7 cellular contexts compared by ENCODE assay signal in genomic region chr1:21289700-21290545, GRCh38. TPM values are rescaled to one million over a fixed set of nuclear protein-coding genes. Genes with fewer than 3 reads are reported as not detected.
DNase-seq lines count a peak whose midpoint lies in the region; ATAC-seq, FAIRE-seq and TF ChIP-seq lines count a peak whose summit lies in the region.

Gene ECE1, minus strand, starts transcription at chr1:21290463. Its CDS starts 49 bp downstream, at chr1:21290414.

- intact Hi-C loops in left ventricle myocardium inferior (cut with micrococcal nuclease), result no loop called here

- peaks cover 57% of the 10 kb centered on the region for H3K4me1 Mint-ChIP-seq in activated naive CD8-positive, alpha-beta T cell treated with anti-CD3 and anti-CD28 coated beads, Interleukin-2, amount 10 ng/mL, durations not matched to agents 7 days and 5 days

- H3K9me3 ChIP-seq in left ventricle myocardium inferior (replicated peaks), result no peaks in the 10 kb centered on the region

- H3K9me3 Mint-ChIP-seq in activated naive CD8-positive, alpha-beta T cell treated with anti-CD3 and anti-CD28 coated beads, Interleukin-2, amount 10 ng/mL, durations not matched to agents 7 days and 5 days, result no peaks in the 10 kb centered on the region

- FAIRE-seq in H54 (lab: Jason Lieb, UNC), result no peak

- no peaks in the 10 kb centered on the region for H3K36me3 ChIP-seq in left ventricle myocardium inferior

- CTCF ChIA-PET in RWPE1 (lab: Yijun Ruan, JAX), result interaction anchor here (0.7 to 1.0 kb wide), 2 partner anchors 79 to 689 kb away, joined by 3 to 4 read pairs; no protein-coding TSS in a partner anchor

- no peak for ATAC-seq in activated naive CD8-positive, alpha-beta T cell treated with anti-CD3 and anti-CD28 coated beads, Interleukin-2, amount 10 ng/mL, durations not matched to agents 7 days and 5 days (ENCODE audit: low read depth)
- ATAC-seq in HG03342 (IDR thresholded peaks at IDR 0.05; ENCODE audit: unreplicated experiment), result no peak

- H3K27ac ChIP-seq in RWPE1, result peak within 1 kb of the TSS; percentile 73
- H3K27ac ChIP-seq in left ventricle myocardium inferior (replicated peaks), result peak within 1 kb of the TSS; percentile 90

- peaks cover 57% of the 10 kb centered on the region for H3K4me1 ChIP-seq in left ventricle myocardium inferior

- POLR2A ChIA-PET in RWPE1 (lab: Yijun Ruan, JAX; ENCODE audit: low non-redundant PET), result no interaction called here
- POLR2A ChIA-PET in activated naive CD8-positive, alpha-beta T cell treated with anti-CD3 and anti-CD28 coated beads, Interleukin-2, amount 10 ng/mL, durations not matched to agents 7 days and 5 days (lab: Charles Lee), result interaction anchor here (0.5 to 5.3 kb wide), 2 partner anchors 54 to 105 kb away, joined by 3 to 80 read pairs; no protein-coding TSS in a partner anchor

- DNase-seq in H54 (ENCODE audit: insufficient read length, low spot score) (peak; percentile 47), RWPE1 (ENCODE audit: low spot score) (peak; percentile 52), left ventricle myocardium inferior (peak; percentile 56), renal cortical epithelial cell (ENCODE audit: low read depth) (no peak), KBM-7 (no peak)
- peak; percentile 60 for DNase-seq in activated naive CD8-positive, alpha-beta T cell treated with anti-CD3 and anti-CD28 coated beads, Interleukin-2, amount 10 ng/mL, durations not matched to agents 7 days and 5 days

- H3K27me3 ChIP-seq in left ventricle myocardium inferior (ENCODE audit: low read depth), result no peaks in the 10 kb centered on the region

- H3K27me3 Mint-ChIP-seq in activated naive CD8-positive, alpha-beta T cell treated with anti-CD3 and anti-CD28 coated beads, Interleukin-2, amount 10 ng/mL, durations not matched to agents 7 days and 5 days, result no peaks in the 10 kb centered on the region

- H3K4me3 ChIP-seq in left ventricle myocardium inferior, result peak within 1 kb of the TSS; percentile 79

- peaks cover 5% of the 10 kb centered on the region for H3K36me3 Mint-ChIP-seq in activated naive CD8-positive, alpha-beta T cell treated with anti-CD3 and anti-CD28 coated beads, Interleukin-2, amount 10 ng/mL, durations not matched to agents 7 days and 5 days

- in situ Hi-C loops in KBM-7 (cut with MboI; ENCODE audit: low pct_unique_long_range_greater_than_20kb, low sequenced_read_pairs), result no loop called here

- H3K4me3 Mint-ChIP-seq in activated naive CD8-positive, alpha-beta T cell treated with anti-CD3 and anti-CD28 coated beads, Interleukin-2, amount 10 ng/mL, durations not matched to agents 7 days and 5 days, result peak within 1 kb of the TSS; percentile 88

- peak; percentile 44; the same call in 1 of the 2 replicates for TF ChIP-seq POLR2A in H54 (IDR thresholded peaks at IDR 0.05; ENCODE audit: low read depth, low read length)

- TF ChIP-seq CTCF in RWPE1 (conservative IDR thresholded peaks at IDR 0.05; ENCODE audit: low read depth) (no peak), left ventricle myocardium inferior (IDR thresholded peaks at IDR 0.05; ENCODE audit: borderline replicate concordance) (no peak)

- H3K27ac Mint-ChIP-seq in activated naive CD8-positive, alpha-beta T cell treated with anti-CD3 and anti-CD28 coated beads, Interleukin-2, amount 10 ng/mL, durations not matched to agents 7 days and 5 days, result peak within 1 kb of the TSS; percentile 81

RNA-seq across cellular contexts. Expression of gene ECE1, which starts in this region (rescaled TPM):
- 10 to 100 TPM; 83.2 to 85.5 TPM for total RNA-seq in activated naive CD8-positive, alpha-beta T cell treated with anti-CD3 and anti-CD28 coated beads, Interleukin-2, amount 10 ng/mL, durations not matched to agents 7 days and 5 days
- total RNA-seq in left ventricle myocardium inferior, result 54.7 TPM
- total RNA-seq in renal cortical epithelial cell, result 122 and 191 TPM in 2 replicates

Comparison
In these comparisons a context has a peak if more than half of its experiments do, and no peak if none do; other contexts are left out.
1. DNase-seq: peak in H54 (single experiment), RWPE1 (single experiment), activated naive CD8-positive, alpha-beta T cell treated with anti-CD3 and anti-CD28 coated beads, Interleukin-2, amount 10 ng/mL, durations not matched to agents 7 days and 5 days (single experiment) and left ventricle myocardium inferior (single experiment); none in renal cortical epithelial cell (single experiment) and KBM-7 (single experiment).